ENCODE assay signal across 23 cellular contexts in the genomic region with DNA sequence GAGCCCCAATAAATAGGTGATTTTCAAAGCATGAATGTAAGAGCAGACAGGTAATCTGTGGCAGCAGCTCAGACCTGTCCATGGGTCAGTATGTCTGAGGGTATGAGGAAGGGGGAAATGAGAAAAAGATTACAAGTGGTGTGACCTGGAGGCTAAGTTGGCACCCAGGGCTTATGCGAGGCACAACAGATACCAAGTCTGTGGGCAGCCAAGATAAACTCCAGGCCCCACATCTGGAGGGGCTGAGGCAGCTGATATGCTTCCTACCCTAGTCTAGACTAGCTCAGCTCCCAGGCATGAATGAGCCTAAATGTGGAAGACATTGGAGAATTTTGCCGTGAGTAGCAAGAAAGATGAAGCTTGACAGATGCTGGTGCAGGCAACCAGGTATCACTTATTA.
"Had no signal": no experiment of that assay in that cellular context is flagged by ENCODE, and none has a peak within 500 bp of the region (broad histone marks: within the 10 kb centered on the region; RNA-seq: fewer than 3 reads in every experiment).

No MANE protein-coding gene starts in this region.

- FAIRE-seq: endometrium, kidney, pancreas had no signal

- H3K36me3 ChIP-seq: left ventricle myocardium inferior, lower lobe of right lung, pancreas, right lobe of liver, tibial artery, upper lobe of left lung, uterus had no signal

- H3K27ac Mint-ChIP-seq: memory B cell; naive thymus-derived CD4-positive, alpha-beta T cell; stimulated activated memory B cell treated with anti-CD40 and anti-IgM and Interleukin-4, amounts not matched to agents 10 μg/mL and 1 μg/mL and 100 μg/mL, for 72 hours had no signal

- ATAC-seq: foreskin keratinocyte; left cardiac atrium; lower lobe of right lung; naive thymus-derived CD4-positive, alpha-beta T cell; pancreas; psoas muscle; stimulated activated memory B cell treated with anti-CD40 and anti-IgM and Interleukin-4, amounts not matched to agents 10 μg/mL and 1 μg/mL and 100 μg/mL, for 72 hours had no signal

- H3K4me3 ChIP-seq: left ventricle myocardium inferior, lower lobe of right lung, pancreas, psoas muscle, right lobe of liver, tibial artery, upper lobe of left lung, uterus had no signal

- H3K9me3 Mint-ChIP-seq: memory B cell; stimulated activated memory B cell treated with anti-CD40 and anti-IgM and Interleukin-4, amounts not matched to agents 10 μg/mL and 1 μg/mL and 100 μg/mL, for 72 hours had no signal

- H3K36me3 Mint-ChIP-seq: memory B cell; stimulated activated memory B cell treated with anti-CD40 and anti-IgM and Interleukin-4, amounts not matched to agents 10 μg/mL and 1 μg/mL and 100 μg/mL, for 72 hours had no signal

- H3K27me3 ChIP-seq: foreskin keratinocyte, pancreas, right lobe of liver, tibial artery, upper lobe of left lung, uterus had no signal

- DNase-seq: effector memory CD4-positive, alpha-beta T cell; foreskin keratinocyte; kidney; left cardiac atrium; left ventricle myocardium inferior; lower lobe of right lung; midbrain; naive thymus-derived CD4-positive, alpha-beta T cell; occipital lobe; pancreas; psoas muscle; retina; right lobe of liver; stimulated activated CD4-positive, alpha-beta T cell treated with anti-CD3 and anti-CD28 coated beads, Interleukin-4, amount 100 ng/mL, for 1 hour; stimulated activated CD8-positive, alpha-beta memory T cell treated with anti-CD3 and anti-CD28 coated beads, Interleukin-4, amount 100 ng/mL, for 48 hours; tibial artery; upper lobe of left lung; uterus had no signal

- H3K27ac ChIP-seq: epithelial cell of prostate, foreskin keratinocyte, left ventricle myocardium inferior, lower lobe of right lung, pancreas, psoas muscle, right lobe of liver, tibial artery, upper lobe of left lung, uterus had no signal

- H3K27me3 Mint-ChIP-seq: stimulated activated naive CD8-positive, alpha-beta T cell treated with anti-CD3 and anti-CD28 coated beads, Interleukin-15, Interleukin-2, amounts not matched to agents 100 ng/mL and 50 ng/mL, for 24 hours had no signal

- H3K9me3 ChIP-seq: psoas muscle, right lobe of liver, upper lobe of left lung, uterus had no signal

- H3K4me3 Mint-ChIP-seq: memory B cell; naive thymus-derived CD4-positive, alpha-beta T cell; stimulated activated memory B cell treated with anti-CD40 and anti-IgM and Interleukin-4, amounts not matched to agents 10 μg/mL and 1 μg/mL and 100 μg/mL, for 72 hours; stimulated activated naive CD8-positive, alpha-beta T cell treated with anti-CD3 and anti-CD28 coated beads, Interleukin-15, Interleukin-2, amounts not matched to agents 100 ng/mL and 50 ng/mL, for 24 hours had no signal
